8 cellular contexts compared by ENCODE assay signal in genomic region chr5:33440482-33441240, GRCh38. TPM values are rescaled to one million over a fixed set of nuclear protein-coding genes. Genes with fewer than 3 reads are reported as not detected.
DNase-seq lines count a peak whose midpoint lies in the region; ATAC-seq, FAIRE-seq and TF ChIP-seq lines count a peak whose summit lies in the region.

TSS of gene TARS1 (plus strand) at chr5:33440965. CDS start at chr5:33441087, 122 bp downstream.

- peak; percentile 92 to 94 for ATAC-seq in CD4-positive, CD25-positive, alpha-beta regulatory T cell (ENCODE audit: low read depth in 2 of 2)
- ATAC-seq in GM19438 (IDR thresholded peaks at IDR 0.05; ENCODE audit: low read depth, unreplicated experiment), result peak; percentile 91
- ATAC-seq in HG03571 (IDR thresholded peaks at IDR 0.05; ENCODE audit: unreplicated experiment), result peak; percentile 96
- ATAC-seq in HepG2, result peak; percentile 94

- peaks cover 13% of the 10 kb centered on the region for H3K36me3 ChIP-seq in CD4-positive, CD25-positive, alpha-beta regulatory T cell (ENCODE audit: control insufficient read depth, insufficient read depth, low read length)
- H3K36me3 ChIP-seq in HepG2 (replicated peaks in 1 of 2; ENCODE audit: control insufficient read depth in 1 of 2, insufficient read depth in 2 of 2, low read length in 2 of 2), result peaks cover 2 to 6% of the 10 kb centered on the region in 2 experiments; a peak in 4 of 5 replicates

- H3K9me3 ChIP-seq in CD4-positive, CD25-positive, alpha-beta regulatory T cell (ENCODE audit: control insufficient read depth in 2 of 2, low read length in 2 of 2), result no peaks in the 10 kb centered on the region
- H3K9me3 ChIP-seq in HepG2 (ENCODE audit: low read length), result no peaks in the 10 kb centered on the region

- peaks cover 36% of the 10 kb centered on the region for H3K4me1 ChIP-seq in CD4-positive, CD25-positive, alpha-beta regulatory T cell (ENCODE audit: control insufficient read depth, insufficient read depth, low read length, poor library complexity, severe bottlenecking)
- H3K4me1 ChIP-seq in HepG2 (ENCODE audit: insufficient read depth, low read length), result peaks cover 40% of the 10 kb centered on the region

- POLR2A ChIA-PET in HepG2 (lab: Yijun Ruan, JAX), result interaction anchor here (0.7 to 1.6 kb wide), 5 partner anchors 10 to 568 kb away, joined by 3 to 9 read pairs (median 4); partner anchors contain the start of gene AMACR

- peak; percentile 83 to 86 for TF ChIP-seq POLR2A in HepG2 (IDR thresholded peaks at IDR 0.05; ENCODE audit: insufficient read depth in 1 of 2, low read depth in 2 of 2, low read length in 2 of 2)

- peak; percentile 75 for FAIRE-seq in HepG2 (lab: Jason Lieb, UNC)

- no peak within 1 kb of the TSS for H2AFZ ChIP-seq in HepG2 (ENCODE audit: low read length)

- H3K27ac ChIP-seq in CD4-positive, CD25-positive, alpha-beta regulatory T cell (ENCODE audit: insufficient read depth, low read length, poor library complexity, severe bottlenecking), result peak within 1 kb of the TSS; percentile 86
- H3K27ac ChIP-seq in dorsolateral prefrontal cortex (peak within 1 kb of the TSS; percentile 13 to 98 (median 90)), HepG2 (ENCODE audit: extremely low read length, insufficient read depth, low read length) (peak within 1 kb of the TSS; percentile 88)

- in situ Hi-C loops in HepG2 (cut with HindIII; ENCODE audit: extremely low pct_ligation_motif_present, low pct_unique_long_range_greater_than_20kb), result no loop called here

- peaks cover 32% of the 10 kb centered on the region for H4K20me1 ChIP-seq in HepG2 (ENCODE audit: insufficient read depth, low read length)

- H3K79me2 ChIP-seq in HepG2 (ENCODE audit: insufficient read depth, low read length), result peaks cover 61% of the 10 kb centered on the region

- peak; percentile 89 to 98 (median 92) for DNase-seq in CD4-positive, CD25-positive, alpha-beta regulatory T cell
- DNase-seq in NCI-H774 (lab: John Stamatoyannopoulos, UW), result peak; percentile 100
- DNase-seq in activated CD4-positive, alpha-beta T cell treated with anti-CD3 and anti-CD28 coated beads, Interleukin-2, amount 50 U/mL, for 4 hours, result peak; percentile 92 to 93
- peak; percentile 86 to 97 (median 96) for DNase-seq in dorsolateral prefrontal cortex
- DNase-seq in HepG2 (ENCODE audit: low spot score), result peak; percentile 100
- peak; percentile 93 for DNase-seq in stimulated activated CD4-positive, alpha-beta T cell treated with anti-CD3 and anti-CD28 coated beads, Interleukin-4, amount 100 ng/mL, for 1 hour

- no peaks in the 10 kb centered on the region for H3K27me3 Mint-ChIP-seq in CD4-positive, CD25-positive, alpha-beta regulatory T cell

- peaks cover 5% of the 10 kb centered on the region for H3K36me3 Mint-ChIP-seq in CD4-positive, CD25-positive, alpha-beta regulatory T cell

- H3K9me3 Mint-ChIP-seq in CD4-positive, CD25-positive, alpha-beta regulatory T cell, result no peaks in the 10 kb centered on the region

- H3K4me3 Mint-ChIP-seq in CD4-positive, CD25-positive, alpha-beta regulatory T cell, result no peak within 1 kb of the TSS

- H3K4me2 ChIP-seq in HepG2 (ENCODE audit: low read depth, low read length), result peak within 1 kb of the TSS; percentile 93

- peak; percentile 40; the same call in 1 of the 2 replicates for TF ChIP-seq RAD21 in HepG2 (CRISPR knock-in tag; IDR thresholded peaks at IDR 0.05)

- 1% methylated on average over 32 of the region's 52 CpGs for WGBS in HepG2 (ENCODE audit: low lambda C conversion rate)

- H3K27me3 ChIP-seq in CD4-positive, CD25-positive, alpha-beta regulatory T cell (ENCODE audit: control insufficient read depth, insufficient read depth, low read length), result no peaks in the 10 kb centered on the region
- H3K27me3 ChIP-seq in dorsolateral prefrontal cortex (no peaks in the 10 kb centered on the region), HepG2 (ENCODE audit: control insufficient read depth in 1 of 2, insufficient read depth in 2 of 2, low read length in 2 of 2) (no peaks in the 10 kb centered on the region; a peak in 1 of 5 replicates)

- H3K4me3 ChIP-seq in CD4-positive, CD25-positive, alpha-beta regulatory T cell (ENCODE audit: low read depth, low read length), result peak within 1 kb of the TSS; percentile 98
- peak within 1 kb of the TSS; percentile 58 to 98 (median 86) for H3K4me3 ChIP-seq in dorsolateral prefrontal cortex
- peak within 1 kb of the TSS; percentile 91 to 98 (median 96) for H3K4me3 ChIP-seq in HepG2 (replicated peaks in 1 of 3; ENCODE audit: insufficient read depth in 1 of 3, low read depth in 2 of 3, low read length in 3 of 3)

- no peak within 1 kb of the TSS for H3K27ac Mint-ChIP-seq in CD4-positive, CD25-positive, alpha-beta regulatory T cell

- CTCF ChIA-PET in HepG2 (lab: Yijun Ruan, JAX; ENCODE audit: low intra/inter-chr PET ratio, low total read pairs), result no interaction called here

- intact Hi-C loops in dorsolateral prefrontal cortex (cut with DNase I), result loop anchor here (2.0 to 10.0 kb wide), 5 partner anchors 90 to 1474 kb away; partner anchors contain the start of genes AMACR (in 2 of the 2), BRIX1 (in 1 of the 2) and RAD1 (in 1 of the 2)
- intact Hi-C loops in HepG2 (cut with micrococcal nuclease; ENCODE audit: unreplicated experiment), result loop anchor here (2.0 to 5.0 kb wide), 2 partner anchors 37 to 142 kb away; no protein-coding TSS in a partner anchor

- peak within 1 kb of the TSS; percentile 93 for H3K9ac ChIP-seq in HepG2 (ENCODE audit: insufficient read depth, low read depth, low read length)

- peaks cover 7 to 41% (median 25%) of the 10 kb centered on the region in 4 donors for H3K4me1 Mint-ChIP-seq in CD4-positive, CD25-positive, alpha-beta regulatory T cell

- 0 out of 4 replicates have a peak, but pooled peaks have one; percentile 37 to 47 for TF ChIP-seq EP300 in HepG2 (IDR thresholded peaks at IDR 0.05; ENCODE audit: low read depth in 2 of 2, low read length in 2 of 2)
- TF ChIP-seq EP300 in HepG2 (CRISPR knock-in tag; IDR thresholded peaks at IDR 0.05; ENCODE audit: borderline replicate concordance), result no peak

- no TSS peak for BruUV-seq in HepG2 (replicated peaks; lab: Mats Ljungman, UMichigan)

- TF ChIP-seq CTCF in dorsolateral prefrontal cortex (IDR thresholded peaks at IDR 0.05 in 54 of 56, conservative IDR thresholded peaks at IDR 0.05 in 2 of 56; ENCODE audit: low read depth in 1 of 56, partially characterized antibody in 56 of 56) (peak in 24 of 56 donors; percentile 3 to 53 (median 14)), HepG2 (CRISPR knock-in tag; IDR thresholded peaks at IDR 0.05) (no peak)

TF ChIP-seq in HepG2, 621 proteins besides CTCF, POLR2A, EP300 and RAD21 (continues in another document):
- TF ChIP-seq REPIN1 (CRISPR knock-in tag; IDR thresholded peaks at IDR 0.05; ENCODE audit: borderline replicate concordance, low read depth) (no peak), ZFP37 (CRISPR knock-in tag; IDR thresholded peaks at IDR 0.05; ENCODE audit: borderline replicate concordance) (peak; percentile 88; the same call in 1 of the 2 replicates), ZNF788 (CRISPR knock-in tag; IDR thresholded peaks at IDR 0.05; ENCODE audit: borderline replicate concordance) (peak; percentile 80; the same call in 1 of the 2 replicates), MBD4 (IDR thresholded peaks at IDR 0.05; ENCODE audit: borderline replicate concordance, low read length) (no peak), IRX3 (CRISPR knock-in tag; IDR thresholded peaks at IDR 0.05; ENCODE audit: borderline replicate concordance, low read depth) (no peak), ZNF17 (CRISPR knock-in tag; IDR thresholded peaks at IDR 0.05) (no peak), CBFB (CRISPR knock-in tag; IDR thresholded peaks at IDR 0.05) (peak; percentile 46; the same call in 1 of the 2 replicates), IRF1 (CRISPR knock-in tag; IDR thresholded peaks at IDR 0.05; ENCODE audit: low read depth) (no peak), ZNF160 (CRISPR knock-in tag; IDR thresholded peaks at IDR 0.05) (no peak), PITX1 (CRISPR knock-in tag; IDR thresholded peaks at IDR 0.05) (0 out of 2 replicates have a peak, but pooled peaks have one; percentile 11)

RNA-seq across cellular contexts. Expression of gene TARS1, which starts in this region (rescaled TPM):
- 46.7 TPM for total RNA-seq in CD4-positive, CD25-positive, alpha-beta regulatory T cell
- polyA plus RNA-seq in CD4-positive, CD25-positive, alpha-beta regulatory T cell, result 10 to 100 TPM; 54.6 to 71.3 (median 63.5) TPM
- total RNA-seq in dorsolateral prefrontal cortex (10 to 100 TPM; 34.6 to 97.2 (median 51.4) TPM), HepG2 (2016; rRNA removed; fragmentation: Illumina TruSeq; extraction: Trizol) (184 and 297 TPM in 2 replicates)
- 24.4 and 28.1 TPM in 2 replicates for total RNA-seq in HepG2 (2016; cell fraction: cytosol; rRNA removed; fragmentation: Illumina TruSeq; extraction: Trizol; ENCODE audit: low read depth)
- 186 and 306 TPM in 2 replicates for total RNA-seq in HepG2 (2016; cell fraction: insoluble cytoplasmic fraction; rRNA removed; fragmentation: Illumina TruSeq; extraction: Trizol)
- total RNA-seq in HepG2 (2016; cell fraction: membrane; rRNA removed; fragmentation: Illumina TruSeq; extraction: Trizol), result 65.3 and 69.4 TPM in 2 replicates
- total RNA-seq in HepG2 (2016; cell fraction: nucleus; rRNA removed; fragmentation: Illumina TruSeq; extraction: Trizol), result 97.4 and 105 TPM in 2 replicates
- 70.1 and 77.0 TPM in 2 replicates for polyA plus RNA-seq in HepG2 (2011; rRNA removed)
- 41.1 and 61.6 TPM in 2 replicates for polyA plus RNA-seq in HepG2 (2011; cell fraction: cytosol; rRNA removed)
- 43.0 and 52.7 TPM in 2 replicates for polyA plus RNA-seq in HepG2 (2011; cell fraction: nucleus; rRNA removed)
- polyA plus RNA-seq in HepG2 (2012), result 119 and 167 TPM in 2 replicates
- polyA plus RNA-seq in HepG2 (2016; cell fraction: cytosol; fragmentation: Illumina TruSeq; extraction: Trizol; ENCODE audit: low read depth), result 14.2 and 16.3 TPM in 2 replicates
- polyA plus RNA-seq in HepG2 (2016; cell fraction: insoluble cytoplasmic fraction; fragmentation: Illumina TruSeq; extraction: Trizol; ENCODE audit: low read depth), result 238 and 259 TPM in 2 replicates
- 31.2 and 35.1 TPM in 2 replicates for polyA plus RNA-seq in HepG2 (2016; cell fraction: membrane; fragmentation: Illumina TruSeq; extraction: Trizol; ENCODE audit: low read depth)
- 102 and 103 TPM in 2 replicates for polyA plus RNA-seq in HepG2 (2016; cell fraction: nucleus; fragmentation: Illumina TruSeq; extraction: Trizol; ENCODE audit: insufficient read depth, low read depth)
- 49.2 and 194 TPM in 2 replicates for polyA minus RNA-seq in HepG2 (2011; rRNA and poly(A)+ RNA removed; ENCODE audit: low replicate concordance)
- 74.8 and 84.1 TPM in 2 replicates for polyA minus RNA-seq in HepG2 (2011; cell fraction: cytosol; rRNA and poly(A)+ RNA removed)
- polyA minus RNA-seq in HepG2 (2011; cell fraction: nucleus; rRNA and poly(A)+ RNA removed), result 90.4 and 149 TPM in 2 replicates

Comparison
In these comparisons a context has a peak if more than half of its experiments do, and no peak if none do; other contexts are left out.
1. Peak in every context shown above with its lines: DNase-seq, ATAC-seq, H3K4me3 ChIP-seq and H3K27ac ChIP-seq.